8 cellular contexts compared by ENCODE assay signal in the genomic region with DNA sequence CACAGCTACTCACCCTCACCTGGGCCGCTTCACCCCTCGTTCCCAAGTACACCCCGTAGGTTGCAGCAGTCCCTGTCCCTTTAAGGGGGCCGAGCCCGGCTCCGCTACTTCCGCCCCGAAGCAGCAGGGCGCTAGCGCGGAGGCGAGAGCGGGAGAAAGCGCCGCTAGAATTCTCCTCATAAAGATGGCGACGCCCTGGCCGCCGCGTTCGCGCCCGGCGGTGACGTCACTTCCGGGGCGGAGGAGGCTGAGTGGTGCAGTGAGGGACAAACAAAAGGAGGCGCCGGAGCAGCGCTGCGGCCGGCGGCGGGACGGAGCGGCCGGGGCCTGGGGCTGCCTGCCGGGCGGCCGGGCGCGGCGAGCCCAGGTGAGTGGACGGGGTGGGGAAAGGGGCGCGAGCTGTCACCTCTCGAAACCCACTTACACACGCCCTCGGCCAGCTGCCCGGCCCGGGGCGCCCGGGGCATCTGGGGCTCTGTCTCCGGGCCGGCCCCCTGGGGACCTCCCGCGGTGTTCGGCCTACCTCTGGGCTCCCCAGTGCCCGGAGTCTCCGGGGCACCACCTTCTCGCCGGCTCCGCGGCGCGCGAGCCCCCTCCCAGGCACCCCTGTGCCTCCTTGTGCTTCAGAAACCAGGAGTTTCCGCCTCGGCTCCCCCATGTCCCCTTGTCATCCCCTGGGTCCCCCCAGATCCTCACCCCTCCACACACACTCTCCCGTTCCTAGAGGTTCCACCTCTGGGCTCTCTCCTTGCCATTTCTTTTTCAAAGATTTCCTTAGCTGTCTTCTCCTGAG. TPM values are rescaled to one million over a fixed set of nuclear protein-coding genes. Genes with fewer than 3 reads are reported as not detected.
DNase-seq lines count a peak whose midpoint lies in the region; ATAC-seq and TF ChIP-seq lines count a peak whose summit lies in the region.

A gene (minus strand): TSS at position 67 of the 793 bp plus-strand sequence. CDS start 36,545 bp downstream, outside the sequence.
A gene (plus strand): TSS at position 250 of the 793 bp plus-strand sequence. CDS start 25,032 bp downstream, outside the sequence.

- TF ChIP-seq RAD21 in Ishikawa (IDR thresholded peaks at IDR 0.05; ENCODE audit: low read depth): no peak

- H3K4me1 ChIP-seq in mononuclear cell (ENCODE audit: insufficient read depth, low read length): peaks cover 42% of the 10 kb centered on the region

- no peaks in the 10 kb centered on the region for H3K27me3 ChIP-seq in mononuclear cell (ENCODE audit: insufficient read depth, low read length)

- DNase-seq in DMS153 treated with DMSO at 0.1 percent for 48 hours (lab: John Stamatoyannopoulos, UW; ENCODE audit: unreplicated experiment): peak; percentile 84
- peak; percentile 60 for DNase-seq in OCI-M2 (lab: John Stamatoyannopoulos, UW; ENCODE audit: unreplicated experiment)
- peak; percentile 97 for DNase-seq in activated T-cell treated with anti-CD3 and anti-CD28 coated beads for 4 hours
- peak; percentile 96 for DNase-seq in epidermal melanocyte (ENCODE audit: insufficient read length, low spot score)
- DNase-seq in stimulated activated CD8-positive, alpha-beta memory T cell treated with anti-CD3 and anti-CD28 coated beads, Interleukin-2, amount 100 ng/mL, for 48 hours (ENCODE audit: low read depth in 2 of 2): peak; percentile 98 to 99

- no peaks in the 10 kb centered on the region for H3K9me3 ChIP-seq in mononuclear cell (ENCODE audit: low read depth, low read length)

- peak within 1 kb of the TSS; percentile 88 for H3K4me3 ChIP-seq in mononuclear cell (ENCODE audit: low read length)

- peak; percentile 84 for ATAC-seq in GM21619 (IDR thresholded peaks at IDR 0.05; ENCODE audit: unreplicated experiment)

- peak; percentile 32; the same call in 1 of the 2 replicates for TF ChIP-seq EP300 in Ishikawa (IDR thresholded peaks at IDR 0.05; ENCODE audit: borderline replicate concordance)

TF ChIP-seq in Ishikawa, 13 proteins besides CTCF, POLR2A, EP300 and RAD21:
- TF ChIP-seq CEBPB (IDR thresholded peaks at IDR 0.05): no peak
- no peak; the same call in 1 of the 2 replicates for TF ChIP-seq ZBTB7A (IDR thresholded peaks at IDR 0.05; ENCODE audit: low read depth)
- TF ChIP-seq, protein P1, sequence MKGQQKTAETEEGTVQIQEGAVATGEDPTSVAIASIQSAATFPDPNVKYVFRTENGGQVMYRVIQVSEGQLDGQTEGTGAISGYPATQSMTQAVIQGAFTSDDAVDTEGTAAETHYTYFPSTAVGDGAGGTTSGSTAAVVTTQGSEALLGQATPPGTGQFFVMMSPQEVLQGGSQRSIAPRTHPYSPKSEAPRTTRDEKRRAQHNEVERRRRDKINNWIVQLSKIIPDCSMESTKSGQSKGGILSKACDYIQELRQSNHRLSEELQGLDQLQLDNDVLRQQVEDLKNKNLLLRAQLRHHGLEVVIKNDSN (IDR thresholded peaks at IDR 0.05): peak; percentile 23; the same call in 1 of the 2 replicates
- TF ChIP-seq CREB1 (IDR thresholded peaks at IDR 0.05; ENCODE audit: low read depth): peak; percentile 84
- peak; percentile 16; the same call in 1 of the 2 replicates for TF ChIP-seq TEAD4 (IDR thresholded peaks at IDR 0.05)
- peak; percentile 85 for TF ChIP-seq EGR1 (IDR thresholded peaks at IDR 0.05)
- TF ChIP-seq, protein P2, sequence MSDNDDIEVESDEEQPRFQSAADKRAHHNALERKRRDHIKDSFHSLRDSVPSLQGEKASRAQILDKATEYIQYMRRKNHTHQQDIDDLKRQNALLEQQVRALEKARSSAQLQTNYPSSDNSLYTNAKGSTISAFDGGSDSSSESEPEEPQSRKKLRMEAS (IDR thresholded peaks at IDR 0.05): peak; percentile 85
- TF ChIP-seq TCF12 (IDR thresholded peaks at IDR 0.05; ENCODE audit: low read depth): peak; percentile 46; the same call in 1 of the 2 replicates
- no peak for TF ChIP-seq FOXM1 (IDR thresholded peaks at IDR 0.05; ENCODE audit: borderline replicate concordance, low read depth)
- TF ChIP-seq YY1 (IDR thresholded peaks at IDR 0.05; ENCODE audit: low read depth): peak; percentile 97

RNA-seq across cellular contexts. Expression of the first gene that starts in this region (rescaled TPM):
- total RNA-seq in mononuclear cell: 2.0 TPM

RNA-seq across cellular contexts. Expression of the second gene that starts in this region (rescaled TPM):
- total RNA-seq in mononuclear cell: 26.4 TPM

Comparison
In these comparisons a context has a peak if more than half of its experiments do, and no peak if none do; other contexts are left out.
1. Peak in every context shown above with its lines: DNase-seq, ATAC-seq and H3K4me3 ChIP-seq.